Comparison of ENCODE assay signal across 22 cellular contexts in genomic region chr19:938233-938923, GRCh38. TPM values are rescaled to one million over a fixed set of nuclear protein-coding genes. Genes with fewer than 3 reads are reported as not detected.
A peak's percentile ranks its signal among the peaks of the same experiment; 100 is the strongest.
DNase-seq lines count a peak whose midpoint lies in the region; ATAC-seq and TF ChIP-seq lines count a peak whose summit lies in the region.
"Had no signal": no experiment of that assay in that cellular context is flagged by ENCODE, and none has a peak within 500 bp of the region (broad histone marks: within the 10 kb centered on the region; RNA-seq: fewer than 3 reads in every experiment).

No MANE protein-coding gene starts in this region.

- peaks cover 8 to 31% of the 10 kb centered on the region in 2 donors for H3K4me1 ChIP-seq in ascending aorta

- H3K4me3 ChIP-seq in ascending aorta, result no peak overlapping the region
- H3K4me3 ChIP-seq in coronary artery, result no peak overlapping the region
- H3K4me3 ChIP-seq: A549, ovary, testis had no signal

- H3K27ac ChIP-seq in ascending aorta, result no peak overlapping the region
- H3K27ac ChIP-seq in coronary artery, result no peak overlapping the region
- H3K27ac ChIP-seq: A549, ovary, testis had no signal

- H3K9me3 Mint-ChIP-seq in natural killer cell, result no peaks in the 10 kb centered on the region
- H3K9me3 Mint-ChIP-seq in natural killer cell treated with Interleukin-12 subunit alpha and Interleukin-12 subunit beta and Interleukin-15 and Interleukin-18, amount 100 ng/mL, for 72 hours, result peaks cover 3% of the 10 kb centered on the region
- no peaks in the 10 kb centered on the region for H3K9me3 Mint-ChIP-seq in memory B cell
- H3K9me3 Mint-ChIP-seq in type B pancreatic cell, result no peaks in the 10 kb centered on the region
- H3K9me3 Mint-ChIP-seq: activated naive CD8-positive, alpha-beta T cell treated with anti-CD3 and anti-CD28 coated beads, Interleukin-2, amount 50 U/mL, for 24 hours; activated T-helper 2 cell treated with anti-CD3 and anti-CD28 coated beads, Interferon-gamma antibody, Interleukin-2, Interleukin-4, amounts not matched to agents 10 μg/mL and 5 μg/mL and 100 μg/mL, durations not matched to agents 14 hours and 24 hours and 36 hours; HFFc6; T-helper 1 cell treated with Interleukin-12 subunit alpha and Interleukin-12 subunit beta and Interleukin-4 antibody, amounts not matched to agents 30 μg/mL and 1 μg/mL, for 36 hours had no signal

- H3K4me3 Mint-ChIP-seq in natural killer cell (peak overlapping the region; percentile 33), memory B cell (no peak overlapping the region), type B pancreatic cell (peak overlapping the region; percentile 44)
- no peak overlapping the region for H3K4me3 Mint-ChIP-seq in natural killer cell treated with Interleukin-12 subunit alpha and Interleukin-12 subunit beta and Interleukin-15 and Interleukin-18, amount 100 ng/mL, for 72 hours
- H3K4me3 Mint-ChIP-seq: activated CD4-positive, alpha-beta T cell treated with anti-CD3 and anti-CD28 coated beads, Interleukin-2, amount 10 ng/mL, durations not matched to agents 7 days and 5 days; activated naive CD8-positive, alpha-beta T cell treated with anti-CD3 and anti-CD28 coated beads, Interleukin-2, amount 50 U/mL, for 24 hours; brain; HFFc6; T-helper 1 cell treated with Interleukin-12 subunit alpha and Interleukin-12 subunit beta and Interleukin-4 antibody, amounts not matched to agents 30 μg/mL and 1 μg/mL, for 36 hours had no signal

- no peaks in the 10 kb centered on the region for H3K36me3 ChIP-seq in ascending aorta
- H3K36me3 ChIP-seq: ovary had no signal

- intact Hi-C loops in natural killer cell (cut with micrococcal nuclease), result no loop called here
- intact Hi-C loops in ascending aorta (cut with DNase I), result no loop called here

- no peak overlapping the region for H3K27ac Mint-ChIP-seq in natural killer cell
- peak overlapping the region in 1 of 2 donors; percentile 66 for H3K27ac Mint-ChIP-seq in natural killer cell treated with Interleukin-12 subunit alpha and Interleukin-12 subunit beta and Interleukin-15 and Interleukin-18, amount 100 ng/mL, for 72 hours
- H3K27ac Mint-ChIP-seq in memory B cell, result peak overlapping the region; percentile 53
- peak overlapping the region; percentile 88 for H3K27ac Mint-ChIP-seq in type B pancreatic cell
- H3K27ac Mint-ChIP-seq: activated naive CD8-positive, alpha-beta T cell treated with anti-CD3 and anti-CD28 coated beads, Interleukin-2, amount 50 U/mL, for 24 hours; activated T-helper 2 cell treated with anti-CD3 and anti-CD28 coated beads, Interferon-gamma antibody, Interleukin-2, Interleukin-4, amounts not matched to agents 10 μg/mL and 5 μg/mL and 100 μg/mL, durations not matched to agents 14 hours and 24 hours and 36 hours; HFFc6; T-helper 1 cell treated with Interleukin-12 subunit alpha and Interleukin-12 subunit beta and Interleukin-4 antibody, amounts not matched to agents 30 μg/mL and 1 μg/mL, for 36 hours had no signal

- TF ChIP-seq CTCF in natural killer cell (IDR thresholded peaks at IDR 0.05), result no peak
- no peak for TF ChIP-seq CTCF in type B pancreatic cell (conservative IDR thresholded peaks at IDR 0.05)
- no peak for TF ChIP-seq CTCF in ascending aorta (IDR thresholded peaks at IDR 0.05)
- TF ChIP-seq CTCF in coronary artery (IDR thresholded peaks at IDR 0.05), result no peak

- H3K4me1 Mint-ChIP-seq in natural killer cell (peaks cover 23 to 38% of the 10 kb centered on the region in 2 donors), memory B cell (peaks cover 22% of the 10 kb centered on the region), type B pancreatic cell (ENCODE audit: unreplicated experiment) (peaks cover 22% of the 10 kb centered on the region)
- peaks cover 21 to 30% of the 10 kb centered on the region in 2 donors for H3K4me1 Mint-ChIP-seq in natural killer cell treated with Interleukin-12 subunit alpha and Interleukin-12 subunit beta and Interleukin-15 and Interleukin-18, amount 100 ng/mL, for 72 hours (ENCODE audit: low read depth in 2 of 2)

- no peaks in the 10 kb centered on the region for H3K9me3 ChIP-seq in ascending aorta
- H3K9me3 ChIP-seq: A549, ovary, testis had no signal

- H3K36me3 Mint-ChIP-seq in natural killer cell, result no peaks in the 10 kb centered on the region
- H3K36me3 Mint-ChIP-seq in natural killer cell treated with Interleukin-12 subunit alpha and Interleukin-12 subunit beta and Interleukin-15 and Interleukin-18, amount 100 ng/mL, for 72 hours, result peaks cover 6% of the 10 kb centered on the region
- H3K36me3 Mint-ChIP-seq in memory B cell, result peaks cover 6% of the 10 kb centered on the region
- H3K36me3 Mint-ChIP-seq in type B pancreatic cell, result peaks cover 24% of the 10 kb centered on the region

- DNase-seq in natural killer cell (no peak), memory B cell (ENCODE audit: low spot score in 2 of 2) (no peak), type B pancreatic cell (ENCODE audit: extremely low spot score, unreplicated experiment) (no peak), ascending aorta (ENCODE audit: low spot score in 2 of 2) (no peak), coronary artery (ENCODE audit: low spot score) (no peak)
- DNase-seq in natural killer cell treated with Interleukin-12 subunit alpha and Interleukin-12 subunit beta and Interleukin-15 and Interleukin-18, amount 100 ng/mL, for 72 hours (ENCODE audit: low spot score), result no peak
- DNase-seq: activated CD4-positive, alpha-beta T cell treated with anti-CD3 and anti-CD28 coated beads, Interleukin-2, amount 10 ng/mL, durations not matched to agents 7 days and 5 days; activated naive CD8-positive, alpha-beta T cell treated with anti-CD3 and anti-CD28 coated beads, Interleukin-2, amount 50 U/mL, for 24 hours; C1 segment of cervical spinal cord; head of caudate nucleus; HFFc6; NCI-H510A treated with DMSO at 0.1 percent for 48 hours; ovary; testis had no signal

- ATAC-seq in natural killer cell (no peak), memory B cell (ENCODE audit: low read depth) (no peak)
- ATAC-seq in natural killer cell treated with Interleukin-12 subunit alpha and Interleukin-12 subunit beta and Interleukin-15 and Interleukin-18, amount 100 ng/mL, for 72 hours, result no peak
- ATAC-seq: A549, sciatic nerve had no signal

- no peaks in the 10 kb centered on the region for H3K27me3 ChIP-seq in ascending aorta
- H3K27me3 ChIP-seq: ovary, testis had no signal

- H3K27me3 Mint-ChIP-seq in natural killer cell (ENCODE audit: low read depth in 2 of 2) (peaks cover 0 to 3% of the 10 kb centered on the region in 2 donors), memory B cell (no peaks in the 10 kb centered on the region), type B pancreatic cell (no peaks in the 10 kb centered on the region)
- peaks cover 0 to 2% of the 10 kb centered on the region in 2 donors for H3K27me3 Mint-ChIP-seq in natural killer cell treated with Interleukin-12 subunit alpha and Interleukin-12 subunit beta and Interleukin-15 and Interleukin-18, amount 100 ng/mL, for 72 hours
- H3K27me3 Mint-ChIP-seq: activated CD4-positive, alpha-beta T cell treated with anti-CD3 and anti-CD28 coated beads, Interleukin-2, amount 10 ng/mL, durations not matched to agents 7 days and 5 days had no signal

RNA-seq across cellular contexts. Expression of gene ARID3A, which starts 12.5 kb away (rescaled TPM):
- 10 to 100 TPM; 15.9 to 24.6 (median 24.2) TPM for total RNA-seq in natural killer cell
- total RNA-seq in natural killer cell treated with Interleukin-12 subunit alpha and Interleukin-12 subunit beta and Interleukin-15 and Interleukin-18, amount 100 ng/mL, for 72 hours, result 10 to 100 TPM; 42.8 to 46.1 TPM
- total RNA-seq in type B pancreatic cell (ENCODE audit: low replicate concordance), result 83.0 and 124 TPM in 2 replicates
- total RNA-seq in ascending aorta, result 55.3 TPM

RNA-seq across cellular contexts. Expression of gene KISS1R, which starts 21.2 kb away (rescaled TPM):
- total RNA-seq in natural killer cell (under 1 TPM in 1 of 3 donors, not detected in 2; 0.31 TPM), type B pancreatic cell (ENCODE audit: low replicate concordance) (1.2 and 2.2 TPM in 2 replicates), ascending aorta (not detected)
- 1 to 10 TPM in 1 of 2 donors, not detected in 1; 1.1 TPM for total RNA-seq in natural killer cell treated with Interleukin-12 subunit alpha and Interleukin-12 subunit beta and Interleukin-15 and Interleukin-18, amount 100 ng/mL, for 72 hours
- total RNA-seq: HFFc6, liver, M059J, sciatic nerve, SK-MEL-5, testis had no signal

RNA-seq across cellular contexts. Expression of gene R3HDM4, which starts 25.4 kb away (rescaled TPM):
- total RNA-seq in natural killer cell (100 to 1,000 TPM in 1 of 3 donors, 10 to 100 TPM in 2; 88.7 to 106 (median 97.8) TPM), type B pancreatic cell (ENCODE audit: low replicate concordance) (48.8 and 56.7 TPM in 2 replicates), ascending aorta (81.5 TPM)
- 10 to 100 TPM; 48.4 to 68.3 TPM for total RNA-seq in natural killer cell treated with Interleukin-12 subunit alpha and Interleukin-12 subunit beta and Interleukin-15 and Interleukin-18, amount 100 ng/mL, for 72 hours

RNA-seq across cellular contexts. Expression of gene RNU6-9, which starts 45.1 kb away (rescaled TPM):
- not detected for total RNA-seq in natural killer cell
- total RNA-seq in natural killer cell treated with Interleukin-12 subunit alpha and Interleukin-12 subunit beta and Interleukin-15 and Interleukin-18, amount 100 ng/mL, for 72 hours, result not detected
- total RNA-seq in type B pancreatic cell (ENCODE audit: low replicate concordance), result not detected in 2 replicates
- total RNA-seq in ascending aorta, result not detected
- total RNA-seq: activated CD4-positive, alpha-beta T cell treated with anti-CD3 and anti-CD28 coated beads, Interleukin-2, amount 10 ng/mL, durations not matched to agents 7 days and 5 days; activated T-helper 2 cell treated with anti-CD3 and anti-CD28 coated beads, Interferon-gamma antibody, Interleukin-2, Interleukin-4, amounts not matched to agents 10 μg/mL and 5 μg/mL and 100 μg/mL, durations not matched to agents 14 hours and 24 hours and 36 hours; HFFc6; liver; M059J; ovary; sciatic nerve; SK-MEL-5; testis had no signal

RNA-seq across cellular contexts. Expression of gene MED16, which starts 45.4 kb away (rescaled TPM):
- total RNA-seq in natural killer cell, result 10 to 100 TPM; 44.2 to 50.1 (median 44.7) TPM
- 10 to 100 TPM; 46.4 to 79.6 TPM for total RNA-seq in natural killer cell treated with Interleukin-12 subunit alpha and Interleukin-12 subunit beta and Interleukin-15 and Interleukin-18, amount 100 ng/mL, for 72 hours
- 59.6 and 74.2 TPM in 2 replicates for total RNA-seq in type B pancreatic cell (ENCODE audit: low replicate concordance)
- 73.2 TPM for total RNA-seq in ascending aorta

Comparison
In these comparisons a context has a peak if more than half of its experiments do, and no peak if none do; other contexts are left out.
1. H3K4me3 Mint-ChIP-seq: peak in natural killer cell (single experiment) and type B pancreatic cell (single experiment); none in natural killer cell treated with Interleukin-12 subunit alpha and Interleukin-12 subunit beta and Interleukin-15 and Interleukin-18, amount 100 ng/mL, for 72 hours (single experiment) and memory B cell (single experiment).
2. H3K27ac Mint-ChIP-seq: peak in memory B cell (single experiment) and type B pancreatic cell (single experiment); none in natural killer cell (0 of 2).